1 cellular context compared by ENCODE assay signal in the genomic region with DNA sequence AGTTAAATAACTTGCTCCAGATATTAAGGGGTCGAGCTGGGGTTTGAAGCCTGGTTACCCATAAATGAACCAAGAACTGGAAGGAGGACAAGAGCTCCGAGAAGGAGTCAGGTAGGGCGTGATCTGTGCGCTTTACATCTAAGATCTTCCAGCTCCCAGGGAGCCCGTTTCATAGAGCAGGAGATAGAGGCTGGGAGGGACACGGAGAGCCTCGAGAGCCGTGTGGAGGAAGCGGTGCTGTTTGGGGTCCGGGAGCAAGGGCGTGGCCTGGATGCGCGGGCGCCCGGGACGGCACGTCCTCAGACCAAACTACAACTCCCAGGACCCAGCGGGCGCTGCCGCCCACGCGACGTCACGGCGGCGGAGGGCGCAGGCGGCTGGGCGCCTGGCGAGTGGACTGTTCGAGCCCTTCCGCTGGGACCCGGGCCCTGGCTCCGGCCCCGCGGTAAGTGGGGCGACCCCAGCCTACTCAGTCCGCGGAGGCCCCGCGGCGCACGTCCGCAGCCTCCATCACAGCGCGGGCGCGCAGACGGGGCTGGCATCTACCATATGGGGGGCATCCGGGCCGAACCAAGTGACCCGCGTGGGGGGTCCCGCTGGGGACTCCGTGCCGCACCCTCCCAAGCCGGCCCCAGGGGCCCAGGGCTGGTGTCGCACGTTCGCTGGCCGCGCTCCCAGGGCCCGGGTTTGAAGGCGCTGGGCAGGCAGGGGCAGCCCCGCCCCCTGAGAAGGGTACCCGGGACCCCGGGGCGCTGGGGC.
TF ChIP-seq lines count a peak whose summit lies in the region.

BCKDK (plus strand) TSS at position 352 of the 759 bp plus-strand sequence. CDS start 838 bp downstream, outside the sequence.

TF ChIP-seq in HepG2, 621 proteins besides CTCF, POLR2A, EP300 and RAD21 (continued from another document and continues in another):
- TF ChIP-seq, protein P1, sequence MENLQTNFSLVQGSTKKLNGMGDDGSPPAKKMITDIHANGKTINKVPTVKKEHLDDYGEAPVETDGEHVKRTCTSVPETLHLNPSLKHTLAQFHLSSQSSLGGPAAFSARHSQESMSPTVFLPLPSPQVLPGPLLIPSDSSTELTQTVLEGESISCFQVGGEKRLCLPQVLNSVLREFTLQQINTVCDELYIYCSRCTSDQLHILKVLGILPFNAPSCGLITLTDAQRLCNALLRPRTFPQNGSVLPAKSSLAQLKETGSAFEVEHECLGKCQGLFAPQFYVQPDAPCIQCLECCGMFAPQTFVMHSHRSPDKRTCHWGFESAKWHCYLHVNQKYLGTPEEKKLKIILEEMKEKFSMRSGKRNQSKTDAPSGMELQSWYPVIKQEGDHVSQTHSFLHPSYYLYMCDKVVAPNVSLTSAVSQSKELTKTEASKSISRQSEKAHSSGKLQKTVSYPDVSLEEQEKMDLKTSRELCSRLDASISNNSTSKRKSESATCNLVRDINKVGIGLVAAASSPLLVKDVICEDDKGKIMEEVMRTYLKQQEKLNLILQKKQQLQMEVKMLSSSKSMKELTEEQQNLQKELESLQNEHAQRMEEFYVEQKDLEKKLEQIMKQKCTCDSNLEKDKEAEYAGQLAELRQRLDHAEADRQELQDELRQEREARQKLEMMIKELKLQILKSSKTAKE (CRISPR knock-in tag; IDR thresholded peaks at IDR 0.05; ENCODE audit: borderline replicate concordance) = peak; percentile 67; the same call in 1 of the 2 replicates
- TF ChIP-seq RBAK (CRISPR knock-in tag; IDR thresholded peaks at IDR 0.05) (no peak), JUNB (CRISPR knock-in tag; IDR thresholded peaks at IDR 0.05; ENCODE audit: borderline replicate concordance) (no peak), ZSCAN25 (CRISPR knock-in tag; IDR thresholded peaks at IDR 0.05) (no peak), RARG (CRISPR knock-in tag; IDR thresholded peaks at IDR 0.05; ENCODE audit: low read depth) (no peak), RELA (CRISPR knock-in tag; IDR thresholded peaks at IDR 0.05) (0 out of 2 replicates have a peak, but pooled peaks have one; percentile 74), ZNF724P (CRISPR knock-in tag; IDR thresholded peaks at IDR 0.05; ENCODE audit: borderline replicate concordance) (peak; percentile 25; the same call in 1 of the 2 replicates), TEF (CRISPR knock-in tag; IDR thresholded peaks at IDR 0.05) (no peak), MZF1 (CRISPR knock-in tag; IDR thresholded peaks at IDR 0.05; ENCODE audit: borderline replicate concordance) (no peak), MAFG (CRISPR knock-in tag; IDR thresholded peaks at IDR 0.05) (no peak), ZNF792 (CRISPR knock-in tag; IDR thresholded peaks at IDR 0.05) (peak; percentile 89; the same call in 1 of the 2 replicates), PLRG1 (conservative IDR thresholded peaks at IDR 0.05) (no peak), SMAD3 (CRISPR knock-in tag; IDR thresholded peaks at IDR 0.05) (no peak), YY1 (IDR thresholded peaks at IDR 0.05; ENCODE audit: insufficient read depth, insufficient replicate concordance, low read depth, low read length) (peak; percentile 79), ZFP82 (CRISPR knock-in tag; IDR thresholded peaks at IDR 0.05; ENCODE audit: borderline replicate concordance) (peak; percentile 99), RXRB (CRISPR knock-in tag; IDR thresholded peaks at IDR 0.05; ENCODE audit: borderline replicate concordance) (peak; percentile 52; the same call in 1 of the 2 replicates), CHD4 (IDR thresholded peaks at IDR 0.05; ENCODE audit: borderline replicate concordance, low read length) (no peak), PAF1 (CRISPR knock-in tag; IDR thresholded peaks at IDR 0.05) (no peak), NCOA5 (CRISPR knock-in tag; IDR thresholded peaks at IDR 0.05) (no peak), ZNF597 (CRISPR knock-in tag; IDR thresholded peaks at IDR 0.05) (no peak), ZNF207 (IDR thresholded peaks at IDR 0.05; ENCODE audit: borderline replicate concordance) (no peak), ZNF850 (CRISPR knock-in tag; conservative IDR thresholded peaks at IDR 0.05) (peak; percentile 79; the same call in 1 of the 2 replicates), MAF1 (CRISPR knock-in tag; IDR thresholded peaks at IDR 0.05; ENCODE audit: borderline replicate concordance) (no peak), ZNF547 (CRISPR knock-in tag; IDR thresholded peaks at IDR 0.05) (peak; percentile 89), TGIF2 (CRISPR knock-in tag; IDR thresholded peaks at IDR 0.05) (peak; percentile 31; the same call in 1 of the 2 replicates), ZBTB38 (CRISPR knock-in tag; IDR thresholded peaks at IDR 0.05) (peak; percentile 59; the same call in 1 of the 2 replicates), ZNF329 (CRISPR knock-in tag; IDR thresholded peaks at IDR 0.05; ENCODE audit: low read depth) (peak; percentile 99), MTF1 (CRISPR knock-in tag; IDR thresholded peaks at IDR 0.05) (no peak), NBN (conservative IDR thresholded peaks at IDR 0.05) (no peak), ZNF772 (CRISPR knock-in tag; IDR thresholded peaks at IDR 0.05) (peak; percentile 58; the same call in 1 of the 2 replicates), ZNF253 (CRISPR knock-in tag; IDR thresholded peaks at IDR 0.05; ENCODE audit: borderline replicate concordance) (peak; percentile 74; the same call in 1 of the 2 replicates), ZNF589 (CRISPR knock-in tag; conservative IDR thresholded peaks at IDR 0.05) (peak; percentile 89), SP5 (CRISPR knock-in tag; IDR thresholded peaks at IDR 0.05; ENCODE audit: borderline replicate concordance, low read depth) (peak; percentile 73; the same call in 1 of the 2 replicates), NR2F2 (IDR thresholded peaks at IDR 0.05; ENCODE audit: borderline replicate concordance, low read depth) (no peak), ZNF256 (CRISPR knock-in tag; conservative IDR thresholded peaks at IDR 0.05) (no peak), ZFP1 (CRISPR knock-in tag; IDR thresholded peaks at IDR 0.05) (no peak), ARNT (IDR thresholded peaks at IDR 0.05) (no peak), KDM1A (CRISPR knock-in tag; IDR thresholded peaks at IDR 0.05) (no peak), ZNF781 (CRISPR knock-in tag; IDR thresholded peaks at IDR 0.05; ENCODE audit: borderline replicate concordance, not compliant biosample characterization) (no peak), ZNF549 (CRISPR knock-in tag; IDR thresholded peaks at IDR 0.05) (no peak), ZNF790 (CRISPR knock-in tag; IDR thresholded peaks at IDR 0.05; ENCODE audit: borderline replicate concordance) (peak; percentile 87; the same call in 1 of the 2 replicates), ZNF460 (CRISPR knock-in tag; IDR thresholded peaks at IDR 0.05; ENCODE audit: borderline replicate concordance) (no peak), ELF4 (CRISPR knock-in tag; IDR thresholded peaks at IDR 0.05; ENCODE audit: borderline replicate concordance) (peak; percentile 72; the same call in 1 of the 2 replicates), KAT8 (CRISPR knock-in tag; IDR thresholded peaks at IDR 0.05) (peak; percentile 68), TFAP4 (IDR thresholded peaks at IDR 0.05; ENCODE audit: borderline replicate concordance, low read depth) (peak; percentile 11; the same call in 1 of the 2 replicates), ATF4 (CRISPR knock-in tag; IDR thresholded peaks at IDR 0.05) (no peak), RORA (CRISPR knock-in tag; IDR thresholded peaks at IDR 0.05) (no peak), ZNF652 (CRISPR knock-in tag; IDR thresholded peaks at IDR 0.05; ENCODE audit: borderline replicate concordance, low read depth) (no peak; the same call in 1 of the 2 replicates)
- TF ChIP-seq, protein P2, sequence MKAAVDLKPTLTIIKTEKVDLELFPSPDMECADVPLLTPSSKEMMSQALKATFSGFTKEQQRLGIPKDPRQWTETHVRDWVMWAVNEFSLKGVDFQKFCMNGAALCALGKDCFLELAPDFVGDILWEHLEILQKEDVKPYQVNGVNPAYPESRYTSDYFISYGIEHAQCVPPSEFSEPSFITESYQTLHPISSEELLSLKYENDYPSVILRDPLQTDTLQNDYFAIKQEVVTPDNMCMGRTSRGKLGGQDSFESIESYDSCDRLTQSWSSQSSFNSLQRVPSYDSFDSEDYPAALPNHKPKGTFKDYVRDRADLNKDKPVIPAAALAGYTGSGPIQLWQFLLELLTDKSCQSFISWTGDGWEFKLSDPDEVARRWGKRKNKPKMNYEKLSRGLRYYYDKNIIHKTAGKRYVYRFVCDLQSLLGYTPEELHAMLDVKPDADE (CRISPR knock-in tag; IDR thresholded peaks at IDR 0.05) = no peak
- TF ChIP-seq, protein P3, sequence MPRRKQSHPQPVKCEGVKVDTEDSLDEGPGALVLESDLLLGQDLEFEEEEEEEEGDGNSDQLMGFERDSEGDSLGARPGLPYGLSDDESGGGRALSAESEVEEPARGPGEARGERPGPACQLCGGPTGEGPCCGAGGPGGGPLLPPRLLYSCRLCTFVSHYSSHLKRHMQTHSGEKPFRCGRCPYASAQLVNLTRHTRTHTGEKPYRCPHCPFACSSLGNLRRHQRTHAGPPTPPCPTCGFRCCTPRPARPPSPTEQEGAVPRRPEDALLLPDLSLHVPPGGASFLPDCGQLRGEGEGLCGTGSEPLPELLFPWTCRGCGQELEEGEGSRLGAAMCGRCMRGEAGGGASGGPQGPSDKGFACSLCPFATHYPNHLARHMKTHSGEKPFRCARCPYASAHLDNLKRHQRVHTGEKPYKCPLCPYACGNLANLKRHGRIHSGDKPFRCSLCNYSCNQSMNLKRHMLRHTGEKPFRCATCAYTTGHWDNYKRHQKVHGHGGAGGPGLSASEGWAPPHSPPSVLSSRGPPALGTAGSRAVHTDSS (CRISPR knock-in tag; conservative IDR thresholded peaks at IDR 0.05) = no peak
- TF ChIP-seq, protein P4, sequence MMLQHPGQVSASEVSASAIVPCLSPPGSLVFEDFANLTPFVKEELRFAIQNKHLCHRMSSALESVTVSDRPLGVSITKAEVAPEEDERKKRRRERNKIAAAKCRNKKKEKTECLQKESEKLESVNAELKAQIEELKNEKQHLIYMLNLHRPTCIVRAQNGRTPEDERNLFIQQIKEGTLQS (CRISPR knock-in tag; IDR thresholded peaks at IDR 0.05) = no peak
- TF ChIP-seq, protein P5, sequence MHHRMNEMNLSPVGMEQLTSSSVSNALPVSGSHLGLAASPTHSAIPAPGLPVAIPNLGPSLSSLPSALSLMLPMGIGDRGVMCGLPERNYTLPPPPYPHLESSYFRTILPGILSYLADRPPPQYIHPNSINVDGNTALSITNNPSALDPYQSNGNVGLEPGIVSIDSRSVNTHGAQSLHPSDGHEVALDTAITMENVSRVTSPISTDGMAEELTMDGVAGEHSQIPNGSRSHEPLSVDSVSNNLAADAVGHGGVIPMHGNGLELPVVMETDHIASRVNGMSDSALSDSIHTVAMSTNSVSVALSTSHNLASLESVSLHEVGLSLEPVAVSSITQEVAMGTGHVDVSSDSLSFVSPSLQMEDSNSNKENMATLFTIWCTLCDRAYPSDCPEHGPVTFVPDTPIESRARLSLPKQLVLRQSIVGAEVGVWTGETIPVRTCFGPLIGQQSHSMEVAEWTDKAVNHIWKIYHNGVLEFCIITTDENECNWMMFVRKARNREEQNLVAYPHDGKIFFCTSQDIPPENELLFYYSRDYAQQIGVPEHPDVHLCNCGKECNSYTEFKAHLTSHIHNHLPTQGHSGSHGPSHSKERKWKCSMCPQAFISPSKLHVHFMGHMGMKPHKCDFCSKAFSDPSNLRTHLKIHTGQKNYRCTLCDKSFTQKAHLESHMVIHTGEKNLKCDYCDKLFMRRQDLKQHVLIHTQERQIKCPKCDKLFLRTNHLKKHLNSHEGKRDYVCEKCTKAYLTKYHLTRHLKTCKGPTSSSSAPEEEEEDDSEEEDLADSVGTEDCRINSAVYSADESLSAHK (CRISPR knock-in tag; IDR thresholded peaks at IDR 0.05; ENCODE audit: borderline replicate concordance) = peak; percentile 79; the same call in 1 of the 2 replicates
- TF ChIP-seq, protein P6, sequence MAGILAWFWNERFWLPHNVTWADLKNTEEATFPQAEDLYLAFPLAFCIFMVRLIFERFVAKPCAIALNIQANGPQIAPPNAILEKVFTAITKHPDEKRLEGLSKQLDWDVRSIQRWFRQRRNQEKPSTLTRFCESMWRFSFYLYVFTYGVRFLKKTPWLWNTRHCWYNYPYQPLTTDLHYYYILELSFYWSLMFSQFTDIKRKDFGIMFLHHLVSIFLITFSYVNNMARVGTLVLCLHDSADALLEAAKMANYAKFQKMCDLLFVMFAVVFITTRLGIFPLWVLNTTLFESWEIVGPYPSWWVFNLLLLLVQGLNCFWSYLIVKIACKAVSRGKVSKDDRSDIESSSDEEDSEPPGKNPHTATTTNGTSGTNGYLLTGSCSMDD (CRISPR knock-in tag; IDR thresholded peaks at IDR 0.05) = no peak
